ENCODE assay signal across 1 cellular context in the genomic region with DNA sequence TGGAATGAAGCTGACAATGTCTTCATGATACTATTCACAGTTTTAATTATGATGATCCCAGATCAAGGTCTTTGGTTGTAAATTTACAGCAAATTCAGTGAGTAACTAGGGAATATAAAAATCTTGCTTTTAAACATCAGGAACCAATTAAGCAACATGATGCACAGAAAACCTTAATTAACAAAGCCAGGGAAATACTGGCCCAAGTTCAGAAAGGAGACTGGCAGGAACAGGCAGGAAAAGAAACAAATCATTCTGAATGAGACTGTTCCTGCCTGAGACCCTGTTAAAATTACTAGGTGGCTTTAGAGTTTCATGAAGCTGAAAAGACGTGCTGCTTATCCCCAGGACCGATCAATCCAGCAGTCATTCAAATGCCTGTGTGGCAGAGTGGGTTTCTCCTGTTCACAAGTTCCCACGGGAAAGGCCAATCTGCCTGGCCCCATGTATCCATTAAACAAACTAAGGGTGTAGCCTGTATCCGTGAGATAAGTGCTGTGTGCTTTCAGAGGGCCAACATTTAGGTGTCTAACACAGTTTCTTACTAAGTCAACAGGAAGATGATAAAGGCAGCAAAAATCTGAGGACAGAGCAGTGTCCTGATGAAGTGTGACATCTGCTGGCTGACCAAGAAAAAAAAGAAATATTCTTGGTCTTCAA.
TF ChIP-seq lines count a peak whose summit lies in the region.

No MANE protein-coding gene starts in this region.

TF ChIP-seq in K562, 482 proteins besides CTCF, POLR2A, EP300 and RAD21 (continued from another document and continues in another):
- TF ChIP-seq, protein P1, sequence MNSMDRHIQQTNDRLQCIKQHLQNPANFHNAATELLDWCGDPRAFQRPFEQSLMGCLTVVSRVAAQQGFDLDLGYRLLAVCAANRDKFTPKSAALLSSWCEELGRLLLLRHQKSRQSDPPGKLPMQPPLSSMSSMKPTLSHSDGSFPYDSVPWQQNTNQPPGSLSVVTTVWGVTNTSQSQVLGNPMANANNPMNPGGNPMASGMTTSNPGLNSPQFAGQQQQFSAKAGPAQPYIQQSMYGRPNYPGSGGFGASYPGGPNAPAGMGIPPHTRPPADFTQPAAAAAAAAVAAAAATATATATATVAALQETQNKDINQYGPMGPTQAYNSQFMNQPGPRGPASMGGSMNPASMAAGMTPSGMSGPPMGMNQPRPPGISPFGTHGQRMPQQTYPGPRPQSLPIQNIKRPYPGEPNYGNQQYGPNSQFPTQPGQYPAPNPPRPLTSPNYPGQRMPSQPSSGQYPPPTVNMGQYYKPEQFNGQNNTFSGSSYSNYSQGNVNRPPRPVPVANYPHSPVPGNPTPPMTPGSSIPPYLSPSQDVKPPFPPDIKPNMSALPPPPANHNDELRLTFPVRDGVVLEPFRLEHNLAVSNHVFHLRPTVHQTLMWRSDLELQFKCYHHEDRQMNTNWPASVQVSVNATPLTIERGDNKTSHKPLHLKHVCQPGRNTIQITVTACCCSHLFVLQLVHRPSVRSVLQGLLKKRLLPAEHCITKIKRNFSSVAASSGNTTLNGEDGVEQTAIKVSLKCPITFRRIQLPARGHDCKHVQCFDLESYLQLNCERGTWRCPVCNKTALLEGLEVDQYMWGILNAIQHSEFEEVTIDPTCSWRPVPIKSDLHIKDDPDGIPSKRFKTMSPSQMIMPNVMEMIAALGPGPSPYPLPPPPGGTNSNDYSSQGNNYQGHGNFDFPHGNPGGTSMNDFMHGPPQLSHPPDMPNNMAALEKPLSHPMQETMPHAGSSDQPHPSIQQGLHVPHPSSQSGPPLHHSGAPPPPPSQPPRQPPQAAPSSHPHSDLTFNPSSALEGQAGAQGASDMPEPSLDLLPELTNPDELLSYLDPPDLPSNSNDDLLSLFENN (IDR thresholded peaks at IDR 0.05; ENCODE audit: low read depth in 2 of 2, low read length in 2 of 2), result peak in 1 of 2 experiments; percentile 71; a peak in 1 of 4 replicates
- TF ChIP-seq FOSL1 (tag; conservative IDR thresholded peaks at IDR 0.05) (peak; percentile 68), SMARCA4 (IDR thresholded peaks at IDR 0.05) (peak; percentile 91), ETV6 (IDR thresholded peaks at IDR 0.05; ENCODE audit: borderline replicate concordance in 1 of 2, low read depth in 2 of 2, low read length in 1 of 2) (peak in 1 of 2 experiments; percentile 47; a peak in 1 of 4 replicates), ETV6 (CRISPR knock-in tag; IDR thresholded peaks at IDR 0.05; ENCODE audit: borderline replicate concordance) (no peak), ARNT (IDR thresholded peaks at IDR 0.05) (peak in 1 of 2 experiments; percentile 87; a peak in 2 of 4 replicates), CCNT2 (IDR thresholded peaks at IDR 0.05; ENCODE audit: borderline replicate concordance, extremely low read depth, insufficient read length, low read depth, low read length) (peak; percentile 23), KDM1A (IDR thresholded peaks at IDR 0.05) (peak; percentile 14 to 72; a peak in 3 of 4 replicates), ZNF436 (CRISPR knock-in tag; IDR thresholded peaks at IDR 0.05) (no peak), ATF7 (IDR thresholded peaks at IDR 0.05) (0 out of 2 replicates have a peak, but pooled peaks have one; percentile 31), TCF3 (CRISPR knock-in tag; IDR thresholded peaks at IDR 0.05) (peak; percentile 97), HDAC3 (IDR thresholded peaks at IDR 0.05; ENCODE audit: borderline replicate concordance, partially characterized antibody) (peak; percentile 26), CHCHD3 (CRISPR knock-in tag; IDR thresholded peaks at IDR 0.05) (no peak), MIER1 (IDR thresholded peaks at IDR 0.05; ENCODE audit: low read depth) (no peak), PHB (CRISPR knock-in tag; IDR thresholded peaks at IDR 0.05) (no peak), HNRNPK (IDR thresholded peaks at IDR 0.05; ENCODE audit: low read depth, low read length, poor library complexity, severe bottlenecking) (no peak), ZBTB8A (IDR thresholded peaks at IDR 0.05; ENCODE audit: partially characterized antibody) (no peak), JUND (IDR thresholded peaks at IDR 0.05; ENCODE audit: borderline replicate concordance, low read depth, low read length) (peak; percentile 73; the same call in 1 of the 2 replicates), JUND (tag; IDR thresholded peaks at IDR 0.05; ENCODE audit: borderline replicate concordance, low read depth, low read length) (peak; percentile 68; the same call in 2 of the 3 replicates), SMARCE1 (IDR thresholded peaks at IDR 0.05) (peak; percentile 84), HCFC1 (IDR thresholded peaks at IDR 0.05; ENCODE audit: low read depth, low read length) (0 out of 2 replicates have a peak, but pooled peaks have one; percentile 8), SMC3 (conservative IDR thresholded peaks at IDR 0.05; ENCODE audit: insufficient read depth, low read depth, low read length) (peak; percentile 49), BCL6 (CRISPR knock-in tag; IDR thresholded peaks at IDR 0.05) (0 out of 2 replicates have a peak, but pooled peaks have one; percentile 35), ZFP36 (IDR thresholded peaks at IDR 0.05; ENCODE audit: low read depth, low read length, partially characterized antibody) (peak; percentile 44), U2AF1 (optimal IDR thresholded peaks at IDR 0.05; ENCODE audit: low read depth, low read length) (no peak), TRIM24 (IDR thresholded peaks at IDR 0.05) (peak in 1 of 2 experiments; percentile 42; a peak in 2 of 4 replicates), GATA2 (CRISPR knock-in tag; IDR thresholded peaks at IDR 0.05) (peak; percentile 90), ARID2 (IDR thresholded peaks at IDR 0.05) (no peak), KLF1 (tag; IDR thresholded peaks at IDR 0.05) (no peak), ZNF699 (CRISPR knock-in tag; IDR thresholded peaks at IDR 0.05; ENCODE audit: insufficient replicate concordance) (no peak), JUN (IDR thresholded peaks at IDR 0.05; ENCODE audit: borderline replicate concordance, low read depth, low read length) (peak; percentile 10; the same call in 1 of the 2 replicates), JUN (CRISPR knock-in tag; IDR thresholded peaks at IDR 0.05; ENCODE audit: borderline replicate concordance) (no peak), ERF (CRISPR knock-in tag; IDR thresholded peaks at IDR 0.05) (0 out of 2 replicates have a peak, but pooled peaks have one; percentile 20), PML (IDR thresholded peaks at IDR 0.05; ENCODE audit: low read length) (peak; percentile 57; the same call in 1 of the 2 replicates), RAD51 (IDR thresholded peaks at IDR 0.05; ENCODE audit: borderline replicate concordance, low read depth) (0 out of 2 replicates have a peak, but pooled peaks have one; percentile 10)
- TF ChIP-seq, protein P2, sequence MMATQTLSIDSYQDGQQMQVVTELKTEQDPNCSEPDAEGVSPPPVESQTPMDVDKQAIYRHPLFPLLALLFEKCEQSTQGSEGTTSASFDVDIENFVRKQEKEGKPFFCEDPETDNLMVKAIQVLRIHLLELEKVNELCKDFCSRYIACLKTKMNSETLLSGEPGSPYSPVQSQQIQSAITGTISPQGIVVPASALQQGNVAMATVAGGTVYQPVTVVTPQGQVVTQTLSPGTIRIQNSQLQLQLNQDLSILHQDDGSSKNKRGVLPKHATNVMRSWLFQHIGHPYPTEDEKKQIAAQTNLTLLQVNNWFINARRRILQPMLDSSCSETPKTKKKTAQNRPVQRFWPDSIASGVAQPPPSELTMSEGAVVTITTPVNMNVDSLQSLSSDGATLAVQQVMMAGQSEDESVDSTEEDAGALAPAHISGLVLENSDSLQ (IDR thresholded peaks at IDR 0.05), result peak; percentile 85
- TF ChIP-seq, protein P3, sequence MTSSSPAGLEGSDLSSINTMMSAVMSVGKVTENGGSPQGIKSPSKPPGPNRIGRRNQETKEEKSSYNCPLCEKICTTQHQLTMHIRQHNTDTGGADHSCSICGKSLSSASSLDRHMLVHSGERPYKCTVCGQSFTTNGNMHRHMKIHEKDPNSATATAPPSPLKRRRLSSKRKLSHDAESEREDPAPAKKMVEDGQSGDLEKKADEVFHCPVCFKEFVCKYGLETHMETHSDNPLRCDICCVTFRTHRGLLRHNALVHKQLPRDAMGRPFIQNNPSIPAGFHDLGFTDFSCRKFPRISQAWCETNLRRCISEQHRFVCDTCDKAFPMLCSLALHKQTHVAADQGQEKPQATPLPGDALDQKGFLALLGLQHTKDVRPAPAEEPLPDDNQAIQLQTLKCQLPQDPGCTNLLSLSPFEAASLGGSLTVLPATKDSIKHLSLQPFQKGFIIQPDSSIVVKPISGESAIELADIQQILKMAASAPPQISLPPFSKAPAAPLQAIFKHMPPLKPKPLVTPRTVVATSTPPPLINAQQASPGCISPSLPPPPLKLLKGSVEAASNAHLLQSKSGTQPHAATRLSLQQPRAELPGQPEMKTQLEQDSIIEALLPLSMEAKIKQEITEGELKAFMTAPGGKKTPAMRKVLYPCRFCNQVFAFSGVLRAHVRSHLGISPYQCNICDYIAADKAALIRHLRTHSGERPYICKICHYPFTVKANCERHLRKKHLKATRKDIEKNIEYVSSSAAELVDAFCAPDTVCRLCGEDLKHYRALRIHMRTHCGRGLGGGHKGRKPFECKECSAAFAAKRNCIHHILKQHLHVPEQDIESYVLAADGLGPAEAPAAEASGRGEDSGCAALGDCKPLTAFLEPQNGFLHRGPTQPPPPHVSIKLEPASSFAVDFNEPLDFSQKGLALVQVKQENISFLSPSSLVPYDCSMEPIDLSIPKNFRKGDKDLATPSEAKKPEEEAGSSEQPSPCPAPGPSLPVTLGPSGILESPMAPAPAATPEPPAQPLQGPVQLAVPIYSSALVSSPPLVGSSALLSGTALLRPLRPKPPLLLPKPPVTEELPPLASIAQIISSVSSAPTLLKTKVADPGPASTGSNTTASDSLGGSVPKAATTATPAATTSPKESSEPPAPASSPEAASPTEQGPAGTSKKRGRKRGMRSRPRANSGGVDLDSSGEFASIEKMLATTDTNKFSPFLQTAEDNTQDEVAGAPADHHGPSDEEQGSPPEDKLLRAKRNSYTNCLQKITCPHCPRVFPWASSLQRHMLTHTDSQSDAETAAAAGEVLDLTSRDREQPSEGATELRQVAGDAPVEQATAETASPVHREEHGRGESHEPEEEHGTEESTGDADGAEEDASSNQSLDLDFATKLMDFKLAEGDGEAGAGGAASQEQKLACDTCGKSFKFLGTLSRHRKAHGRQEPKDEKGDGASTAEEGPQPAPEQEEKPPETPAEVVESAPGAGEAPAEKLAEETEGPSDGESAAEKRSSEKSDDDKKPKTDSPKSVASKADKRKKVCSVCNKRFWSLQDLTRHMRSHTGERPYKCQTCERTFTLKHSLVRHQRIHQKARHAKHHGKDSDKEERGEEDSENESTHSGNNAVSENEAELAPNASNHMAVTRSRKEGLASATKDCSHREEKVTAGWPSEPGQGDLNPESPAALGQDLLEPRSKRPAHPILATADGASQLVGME (CRISPR knock-in tag; IDR thresholded peaks at IDR 0.05), result no peak
- TF ChIP-seq, protein P4, sequence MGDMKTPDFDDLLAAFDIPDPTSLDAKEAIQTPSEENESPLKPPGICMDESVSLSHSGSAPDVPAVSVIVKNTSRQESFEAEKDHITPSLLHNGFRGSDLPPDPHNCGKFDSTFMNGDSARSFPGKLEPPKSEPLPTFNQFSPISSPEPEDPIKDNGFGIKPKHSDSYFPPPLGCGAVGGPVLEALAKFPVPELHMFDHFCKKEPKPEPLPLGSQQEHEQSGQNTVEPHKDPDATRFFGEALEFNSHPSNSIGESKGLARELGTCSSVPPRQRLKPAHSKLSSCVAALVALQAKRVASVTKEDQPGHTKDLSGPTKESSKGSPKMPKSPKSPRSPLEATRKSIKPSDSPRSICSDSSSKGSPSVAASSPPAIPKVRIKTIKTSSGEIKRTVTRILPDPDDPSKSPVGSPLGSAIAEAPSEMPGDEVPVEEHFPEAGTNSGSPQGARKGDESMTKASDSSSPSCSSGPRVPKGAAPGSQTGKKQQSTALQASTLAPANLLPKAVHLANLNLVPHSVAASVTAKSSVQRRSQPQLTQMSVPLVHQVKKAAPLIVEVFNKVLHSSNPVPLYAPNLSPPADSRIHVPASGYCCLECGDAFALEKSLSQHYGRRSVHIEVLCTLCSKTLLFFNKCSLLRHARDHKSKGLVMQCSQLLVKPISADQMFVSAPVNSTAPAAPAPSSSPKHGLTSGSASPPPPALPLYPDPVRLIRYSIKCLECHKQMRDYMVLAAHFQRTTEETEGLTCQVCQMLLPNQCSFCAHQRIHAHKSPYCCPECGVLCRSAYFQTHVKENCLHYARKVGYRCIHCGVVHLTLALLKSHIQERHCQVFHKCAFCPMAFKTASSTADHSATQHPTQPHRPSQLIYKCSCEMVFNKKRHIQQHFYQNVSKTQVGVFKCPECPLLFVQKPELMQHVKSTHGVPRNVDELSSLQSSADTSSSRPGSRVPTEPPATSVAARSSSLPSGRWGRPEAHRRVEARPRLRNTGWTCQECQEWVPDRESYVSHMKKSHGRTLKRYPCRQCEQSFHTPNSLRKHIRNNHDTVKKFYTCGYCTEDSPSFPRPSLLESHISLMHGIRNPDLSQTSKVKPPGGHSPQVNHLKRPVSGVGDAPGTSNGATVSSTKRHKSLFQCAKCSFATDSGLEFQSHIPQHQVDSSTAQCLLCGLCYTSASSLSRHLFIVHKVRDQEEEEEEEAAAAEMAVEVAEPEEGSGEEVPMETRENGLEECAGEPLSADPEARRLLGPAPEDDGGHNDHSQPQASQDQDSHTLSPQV (IDR thresholded peaks at IDR 0.05), result 0 out of 2 replicates have a peak, but pooled peaks have one; percentile 16
- TF ChIP-seq, protein P5, sequence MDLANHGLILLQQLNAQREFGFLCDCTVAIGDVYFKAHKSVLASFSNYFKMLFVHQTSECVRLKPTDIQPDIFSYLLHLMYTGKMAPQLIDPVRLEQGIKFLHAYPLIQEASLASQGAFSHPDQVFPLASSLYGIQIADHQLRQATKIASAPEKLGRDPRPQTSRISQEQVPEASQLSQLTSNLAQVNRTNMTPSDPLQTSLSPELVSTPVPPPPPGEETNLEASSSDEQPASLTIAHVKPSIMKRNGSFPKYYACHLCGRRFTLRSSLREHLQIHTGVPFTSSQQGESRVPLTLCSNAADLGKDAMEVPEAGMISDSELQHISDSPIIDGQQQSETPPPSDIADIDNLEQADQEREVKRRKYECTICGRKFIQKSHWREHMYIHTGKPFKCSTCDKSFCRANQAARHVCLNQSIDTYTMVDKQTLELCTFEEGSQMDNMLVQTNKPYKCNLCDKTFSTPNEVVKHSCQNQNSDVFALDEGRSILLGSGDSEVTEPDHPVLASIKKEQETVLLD (IDR thresholded peaks at IDR 0.05), result no peak
- TF ChIP-seq, protein P6, sequence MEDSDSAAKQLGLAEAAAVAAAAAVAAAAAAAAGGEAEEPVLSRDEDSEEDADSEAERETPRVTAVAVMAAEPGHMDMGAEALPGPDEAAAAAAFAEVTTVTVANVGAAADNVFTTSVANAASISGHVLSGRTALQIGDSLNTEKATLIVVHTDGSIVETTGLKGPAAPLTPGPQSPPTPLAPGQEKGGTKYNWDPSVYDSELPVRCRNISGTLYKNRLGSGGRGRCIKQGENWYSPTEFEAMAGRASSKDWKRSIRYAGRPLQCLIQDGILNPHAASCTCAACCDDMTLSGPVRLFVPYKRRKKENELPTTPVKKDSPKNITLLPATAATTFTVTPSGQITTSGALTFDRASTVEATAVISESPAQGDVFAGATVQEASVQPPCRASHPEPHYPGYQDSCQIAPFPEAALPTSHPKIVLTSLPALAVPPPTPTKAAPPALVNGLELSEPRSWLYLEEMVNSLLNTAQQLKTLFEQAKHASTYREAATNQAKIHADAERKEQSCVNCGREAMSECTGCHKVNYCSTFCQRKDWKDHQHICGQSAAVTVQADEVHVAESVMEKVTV (CRISPR knock-in tag; IDR thresholded peaks at IDR 0.05), result peak; percentile 85
